Comparison of ENCODE assay signal across 2 cellular contexts in genomic region chr5:59829922-59830321, GRCh38.
TF ChIP-seq lines count a peak whose summit lies in the region.

No MANE protein-coding gene starts in this region.

TF ChIP-seq in GM23338, 12 proteins besides CTCF, POLR2A, EP300 and RAD21:
- TF ChIP-seq NANOG (IDR thresholded peaks at IDR 0.05; ENCODE audit: borderline replicate concordance) (no peak), ZNF462 (CRISPR knock-in tag; IDR thresholded peaks at IDR 0.05) (no peak), POLR2AphosphoS5 (IDR thresholded peaks at IDR 0.05; ENCODE audit: low read depth) (no peak), REST (IDR thresholded peaks at IDR 0.05; ENCODE audit: unreplicated experiment) (no peak), EZH2phosphoT487 (IDR thresholded peaks at IDR 0.05; ENCODE audit: unreplicated experiment) (no peak), STAT1 (IDR thresholded peaks at IDR 0.05; ENCODE audit: unreplicated experiment) (no peak), ZNF331 (CRISPR knock-in tag; IDR thresholded peaks at IDR 0.05; ENCODE audit: low read depth) (no peak), JUNB (IDR thresholded peaks at IDR 0.05; ENCODE audit: unreplicated experiment) (no peak), CREB1 (CRISPR knock-in tag; IDR thresholded peaks at IDR 0.05; ENCODE audit: low read depth) (no peak)

TF ChIP-seq in IMR-90, 13 proteins besides CTCF, POLR2A, EP300 and RAD21:
- TF ChIP-seq MXI1 (IDR thresholded peaks at IDR 0.05; ENCODE audit: borderline replicate concordance, low read depth, low read length) (no peak), SMC3 (IDR thresholded peaks at IDR 0.05; ENCODE audit: low read depth, low read length) (no peak)
